In the genomic region with DNA sequence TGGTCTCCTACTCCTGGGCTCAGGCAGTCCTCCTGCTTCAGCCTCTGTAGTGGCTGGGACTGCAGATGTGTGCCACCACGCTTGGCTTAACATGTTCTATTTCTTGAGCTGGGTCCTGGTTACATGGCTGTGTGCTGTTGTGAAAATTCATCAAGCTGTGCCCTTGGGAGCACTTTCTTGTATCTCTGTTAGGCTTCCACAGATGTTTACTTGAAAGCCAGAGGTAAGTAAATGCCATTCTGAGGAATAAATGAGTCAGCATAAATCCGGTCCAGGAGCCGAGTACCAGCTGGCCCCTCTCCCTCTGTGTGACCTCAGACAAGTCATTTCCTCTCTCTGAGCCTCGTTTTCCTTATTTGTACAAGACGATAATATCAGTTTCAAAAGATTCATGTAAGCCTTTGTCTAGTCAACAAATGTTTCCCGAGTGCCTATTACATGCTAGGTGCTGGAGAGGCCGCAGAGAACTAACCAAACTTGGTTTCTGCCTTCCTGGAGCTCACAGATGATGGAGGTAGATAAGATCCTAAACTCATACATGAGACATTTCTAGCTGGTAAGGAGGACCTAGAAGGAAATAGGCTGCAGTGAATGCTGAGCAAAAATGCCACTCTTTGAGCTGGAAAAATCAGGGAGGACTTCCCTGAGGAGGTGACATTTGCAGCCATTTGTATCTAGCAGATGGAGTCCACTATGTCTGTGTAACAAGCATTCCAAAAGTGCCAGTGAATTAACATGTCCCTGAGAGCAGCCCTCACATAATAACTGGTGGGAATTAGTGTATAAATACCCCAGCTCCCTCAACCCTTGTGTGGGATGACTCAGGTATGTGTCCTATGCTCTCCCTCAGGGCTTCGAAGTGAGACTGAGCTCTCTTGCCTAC, we compare ENCODE assay signal across 1 cellular context.
TF ChIP-seq lines count a peak whose summit lies in the region.

No MANE protein-coding gene starts in this region.

TF ChIP-seq in GM12878, 131 proteins besides CTCF, POLR2A, EP300 and RAD21:
- TF ChIP-seq HDAC2 (IDR thresholded peaks at IDR 0.05), result no peak
- TF ChIP-seq, protein P1, sequence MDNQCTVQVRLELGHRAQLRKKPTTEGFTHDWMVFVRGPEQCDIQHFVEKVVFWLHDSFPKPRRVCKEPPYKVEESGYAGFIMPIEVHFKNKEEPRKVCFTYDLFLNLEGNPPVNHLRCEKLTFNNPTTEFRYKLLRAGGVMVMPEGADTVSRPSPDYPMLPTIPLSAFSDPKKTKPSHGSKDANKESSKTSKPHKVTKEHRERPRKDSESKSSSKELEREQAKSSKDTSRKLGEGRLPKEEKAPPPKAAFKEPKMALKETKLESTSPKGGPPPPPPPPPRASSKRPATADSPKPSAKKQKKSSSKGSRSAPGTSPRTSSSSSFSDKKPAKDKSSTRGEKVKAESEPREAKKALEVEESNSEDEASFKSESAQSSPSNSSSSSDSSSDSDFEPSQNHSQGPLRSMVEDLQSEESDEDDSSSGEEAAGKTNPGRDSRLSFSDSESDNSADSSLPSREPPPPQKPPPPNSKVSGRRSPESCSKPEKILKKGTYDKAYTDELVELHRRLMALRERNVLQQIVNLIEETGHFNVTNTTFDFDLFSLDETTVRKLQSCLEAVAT (IDR thresholded peaks at IDR 0.05), result no peak
- 0 out of 2 replicates have a peak, but pooled peaks have one; percentile 10 for TF ChIP-seq MEF2A (IDR thresholded peaks at IDR 0.05; ENCODE audit: insufficient read depth, low read depth, low read length)
- TF ChIP-seq, protein P2, sequence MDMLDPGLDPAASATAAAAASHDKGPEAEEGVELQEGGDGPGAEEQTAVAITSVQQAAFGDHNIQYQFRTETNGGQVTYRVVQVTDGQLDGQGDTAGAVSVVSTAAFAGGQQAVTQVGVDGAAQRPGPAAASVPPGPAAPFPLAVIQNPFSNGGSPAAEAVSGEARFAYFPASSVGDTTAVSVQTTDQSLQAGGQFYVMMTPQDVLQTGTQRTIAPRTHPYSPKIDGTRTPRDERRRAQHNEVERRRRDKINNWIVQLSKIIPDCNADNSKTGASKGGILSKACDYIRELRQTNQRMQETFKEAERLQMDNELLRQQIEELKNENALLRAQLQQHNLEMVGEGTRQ (IDR thresholded peaks at IDR 0.05; ENCODE audit: borderline replicate concordance, low read depth, low read length), result no peak
- TF ChIP-seq CREM (IDR thresholded peaks at IDR 0.05; ENCODE audit: low read depth), result peak; percentile 46; the same call in 1 of the 2 replicates
- peak; percentile 75 for TF ChIP-seq EED (IDR thresholded peaks at IDR 0.05; ENCODE audit: low read depth)
- peak; percentile 60; the same call in 1 of the 2 replicates for TF ChIP-seq MTA3 (IDR thresholded peaks at IDR 0.05; ENCODE audit: borderline replicate concordance, low read length)
- peak; percentile 59; the same call in 1 of the 2 replicates for TF ChIP-seq PAX5 (IDR thresholded peaks at IDR 0.05; ENCODE audit: borderline replicate concordance, low read depth, low read length)
- TF ChIP-seq SRF (IDR thresholded peaks at IDR 0.05; ENCODE audit: low read depth in 2 of 2, low read length in 2 of 2), result 0 out of 4 replicates have a peak, but pooled peaks of 1 of the 2 experiments have one; percentile 59
- TF ChIP-seq YY1 (IDR thresholded peaks at IDR 0.05; ENCODE audit: low read depth, low read length), result peak; percentile 24; the same call in 1 of the 2 replicates
- 0 out of 2 replicates have a peak, but pooled peaks have one; percentile 16 for TF ChIP-seq BCL11A (IDR thresholded peaks at IDR 0.05; ENCODE audit: low read depth, low read length)
- peak; percentile 76 for TF ChIP-seq JUNB (IDR thresholded peaks at IDR 0.05)
- TF ChIP-seq ZNF217 (IDR thresholded peaks at IDR 0.05), result peak; percentile 55; the same call in 1 of the 2 replicates
- peak; percentile 84 for TF ChIP-seq TCF12 (IDR thresholded peaks at IDR 0.05; ENCODE audit: low read depth, low read length)
- TF ChIP-seq SMARCA5 (IDR thresholded peaks at IDR 0.05), result peak; percentile 95
- peak; percentile 52; the same call in 1 of the 2 replicates for TF ChIP-seq SPI1 (IDR thresholded peaks at IDR 0.05; ENCODE audit: borderline replicate concordance, insufficient read depth, low read depth, low read length)
- TF ChIP-seq ASH2L (IDR thresholded peaks at IDR 0.05; ENCODE audit: borderline replicate concordance, low read depth), result no peak
- 0 out of 2 replicates have a peak, but pooled peaks have one; percentile 55 for TF ChIP-seq CREB1 (IDR thresholded peaks at IDR 0.05; ENCODE audit: low read depth)
- peak; percentile 94 for TF ChIP-seq TCF3 (IDR thresholded peaks at IDR 0.05; ENCODE audit: borderline replicate concordance, insufficient read depth, low read depth, low read length)
- TF ChIP-seq, protein P3, sequence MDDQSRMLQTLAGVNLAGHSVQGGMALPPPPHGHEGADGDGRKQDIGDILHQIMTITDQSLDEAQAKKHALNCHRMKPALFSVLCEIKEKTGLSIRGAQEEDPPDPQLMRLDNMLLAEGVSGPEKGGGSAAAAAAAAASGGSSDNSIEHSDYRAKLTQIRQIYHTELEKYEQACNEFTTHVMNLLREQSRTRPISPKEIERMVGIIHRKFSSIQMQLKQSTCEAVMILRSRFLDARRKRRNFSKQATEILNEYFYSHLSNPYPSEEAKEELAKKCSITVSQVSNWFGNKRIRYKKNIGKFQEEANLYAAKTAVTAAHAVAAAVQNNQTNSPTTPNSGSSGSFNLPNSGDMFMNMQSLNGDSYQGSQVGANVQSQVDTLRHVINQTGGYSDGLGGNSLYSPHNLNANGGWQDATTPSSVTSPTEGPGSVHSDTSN (IDR thresholded peaks at IDR 0.05; ENCODE audit: insufficient replicate concordance, low read depth, low read length), result no peak
- TF ChIP-seq, protein P4, sequence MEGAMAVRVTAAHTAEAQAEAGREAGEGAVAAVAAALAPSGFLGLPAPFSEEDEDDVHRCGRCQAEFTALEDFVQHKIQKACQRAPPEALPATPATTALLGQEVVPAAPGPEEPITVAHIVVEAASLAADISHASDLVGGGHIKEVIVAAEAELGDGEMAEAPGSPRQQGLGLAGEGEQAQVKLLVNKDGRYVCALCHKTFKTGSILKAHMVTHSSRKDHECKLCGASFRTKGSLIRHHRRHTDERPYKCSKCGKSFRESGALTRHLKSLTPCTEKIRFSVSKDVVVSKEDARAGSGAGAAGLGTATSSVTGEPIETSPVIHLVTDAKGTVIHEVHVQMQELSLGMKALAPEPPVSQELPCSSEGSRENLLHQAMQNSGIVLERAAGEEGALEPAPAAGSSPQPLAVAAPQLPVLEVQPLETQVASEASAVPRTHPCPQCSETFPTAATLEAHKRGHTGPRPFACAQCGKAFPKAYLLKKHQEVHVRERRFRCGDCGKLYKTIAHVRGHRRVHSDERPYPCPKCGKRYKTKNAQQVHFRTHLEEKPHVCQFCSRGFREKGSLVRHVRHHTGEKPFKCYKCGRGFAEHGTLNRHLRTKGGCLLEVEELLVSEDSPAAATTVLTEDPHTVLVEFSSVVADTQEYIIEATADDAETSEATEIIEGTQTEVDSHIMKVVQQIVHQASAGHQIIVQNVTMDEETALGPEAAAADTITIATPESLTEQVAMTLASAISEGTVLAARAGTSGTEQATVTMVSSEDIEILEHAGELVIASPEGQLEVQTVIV (IDR thresholded peaks at IDR 0.05; ENCODE audit: borderline replicate concordance, partially characterized antibody), result no peak
- TF ChIP-seq NFIC (IDR thresholded peaks at IDR 0.05; ENCODE audit: low read depth, low read length), result no peak
- TF ChIP-seq SP1 (IDR thresholded peaks at IDR 0.05; ENCODE audit: low read depth, low read length), result peak; percentile 32
- TF ChIP-seq IKZF2 (IDR thresholded peaks at IDR 0.05), result peak in 1 of 2 experiments; percentile 42; a peak in 1 of 4 replicates
- peak; percentile 15; the same call in 1 of the 2 replicates for TF ChIP-seq IRF4 (IDR thresholded peaks at IDR 0.05; ENCODE audit: low read depth, low read length)
- TF ChIP-seq IKZF1 (conservative IDR thresholded peaks at IDR 0.05), result peak; percentile 52; the same call in 1 of the 2 replicates
- TF ChIP-seq CBX5 (IDR thresholded peaks at IDR 0.05; ENCODE audit: low read depth), result 0 out of 2 replicates have a peak, but pooled peaks have one; percentile 18
- 0 out of 3 replicates have a peak, but pooled peaks have one; percentile 2 for TF ChIP-seq POU2F2 (IDR thresholded peaks at IDR 0.05; ENCODE audit: borderline replicate concordance, low read depth, low read length)
- TF ChIP-seq, protein P5, sequence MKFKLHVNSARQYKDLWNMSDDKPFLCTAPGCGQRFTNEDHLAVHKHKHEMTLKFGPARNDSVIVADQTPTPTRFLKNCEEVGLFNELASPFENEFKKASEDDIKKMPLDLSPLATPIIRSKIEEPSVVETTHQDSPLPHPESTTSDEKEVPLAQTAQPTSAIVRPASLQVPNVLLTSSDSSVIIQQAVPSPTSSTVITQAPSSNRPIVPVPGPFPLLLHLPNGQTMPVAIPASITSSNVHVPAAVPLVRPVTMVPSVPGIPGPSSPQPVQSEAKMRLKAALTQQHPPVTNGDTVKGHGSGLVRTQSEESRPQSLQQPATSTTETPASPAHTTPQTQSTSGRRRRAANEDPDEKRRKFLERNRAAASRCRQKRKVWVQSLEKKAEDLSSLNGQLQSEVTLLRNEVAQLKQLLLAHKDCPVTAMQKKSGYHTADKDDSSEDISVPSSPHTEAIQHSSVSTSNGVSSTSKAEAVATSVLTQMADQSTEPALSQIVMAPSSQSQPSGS (IDR thresholded peaks at IDR 0.05; ENCODE audit: low read length), result 0 out of 2 replicates have a peak, but pooled peaks have one; percentile 54
- peak; percentile 77 for TF ChIP-seq RUNX3 (IDR thresholded peaks at IDR 0.05; ENCODE audit: low read length)
- TF ChIP-seq, protein P6, sequence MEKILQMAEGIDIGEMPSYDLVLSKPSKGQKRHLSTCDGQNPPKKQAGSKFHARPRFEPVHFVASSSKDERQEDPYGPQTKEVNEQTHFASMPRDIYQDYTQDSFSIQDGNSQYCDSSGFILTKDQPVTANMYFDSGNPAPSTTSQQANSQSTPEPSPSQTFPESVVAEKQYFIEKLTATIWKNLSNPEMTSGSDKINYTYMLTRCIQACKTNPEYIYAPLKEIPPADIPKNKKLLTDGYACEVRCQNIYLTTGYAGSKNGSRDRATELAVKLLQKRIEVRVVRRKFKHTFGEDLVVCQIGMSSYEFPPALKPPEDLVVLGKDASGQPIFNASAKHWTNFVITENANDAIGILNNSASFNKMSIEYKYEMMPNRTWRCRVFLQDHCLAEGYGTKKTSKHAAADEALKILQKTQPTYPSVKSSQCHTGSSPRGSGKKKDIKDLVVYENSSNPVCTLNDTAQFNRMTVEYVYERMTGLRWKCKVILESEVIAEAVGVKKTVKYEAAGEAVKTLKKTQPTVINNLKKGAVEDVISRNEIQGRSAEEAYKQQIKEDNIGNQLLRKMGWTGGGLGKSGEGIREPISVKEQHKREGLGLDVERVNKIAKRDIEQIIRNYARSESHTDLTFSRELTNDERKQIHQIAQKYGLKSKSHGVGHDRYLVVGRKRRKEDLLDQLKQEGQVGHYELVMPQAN (conservative IDR thresholded peaks at IDR 0.05), result no peak
- TF ChIP-seq, protein P7, sequence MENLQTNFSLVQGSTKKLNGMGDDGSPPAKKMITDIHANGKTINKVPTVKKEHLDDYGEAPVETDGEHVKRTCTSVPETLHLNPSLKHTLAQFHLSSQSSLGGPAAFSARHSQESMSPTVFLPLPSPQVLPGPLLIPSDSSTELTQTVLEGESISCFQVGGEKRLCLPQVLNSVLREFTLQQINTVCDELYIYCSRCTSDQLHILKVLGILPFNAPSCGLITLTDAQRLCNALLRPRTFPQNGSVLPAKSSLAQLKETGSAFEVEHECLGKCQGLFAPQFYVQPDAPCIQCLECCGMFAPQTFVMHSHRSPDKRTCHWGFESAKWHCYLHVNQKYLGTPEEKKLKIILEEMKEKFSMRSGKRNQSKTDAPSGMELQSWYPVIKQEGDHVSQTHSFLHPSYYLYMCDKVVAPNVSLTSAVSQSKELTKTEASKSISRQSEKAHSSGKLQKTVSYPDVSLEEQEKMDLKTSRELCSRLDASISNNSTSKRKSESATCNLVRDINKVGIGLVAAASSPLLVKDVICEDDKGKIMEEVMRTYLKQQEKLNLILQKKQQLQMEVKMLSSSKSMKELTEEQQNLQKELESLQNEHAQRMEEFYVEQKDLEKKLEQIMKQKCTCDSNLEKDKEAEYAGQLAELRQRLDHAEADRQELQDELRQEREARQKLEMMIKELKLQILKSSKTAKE (IDR thresholded peaks at IDR 0.05; ENCODE audit: low read depth, poor library complexity, severe bottlenecking), result peak; percentile 63
- peak; percentile 88 for TF ChIP-seq BACH1 (IDR thresholded peaks at IDR 0.05; ENCODE audit: borderline replicate concordance)
- peak in 1 of 2 experiments; percentile 82; a peak in 2 of 4 replicates for TF ChIP-seq ETV6 (conservative IDR thresholded peaks at IDR 0.05 in 1 of 2, IDR thresholded peaks at IDR 0.05 in 1 of 2; ENCODE audit: borderline replicate concordance in 1 of 2, low read depth in 1 of 2)
